Comparison of ENCODE assay signal across 8 cellular contexts in genomic region chr21:42002421-42002958, GRCh38. TPM values are rescaled to one million over a fixed set of nuclear protein-coding genes. Genes with fewer than 3 reads are reported as not detected.
DNase-seq lines count a peak whose midpoint lies in the region; ATAC-seq and TF ChIP-seq lines count a peak whose summit lies in the region.

No MANE protein-coding gene starts in this region.

- CTCF ChIA-PET in activated naive CD4-positive, alpha-beta T cell treated with anti-CD3 and anti-CD28 coated beads for 36 hours (lab: Charles Lee) = no interaction called here

- H3K27me3 Mint-ChIP-seq in activated naive CD4-positive, alpha-beta T cell treated with anti-CD3 and anti-CD28 coated beads for 36 hours (ENCODE audit: low read depth) = no peaks in the 10 kb centered on the region

- H3K36me3 ChIP-seq in colonic mucosa = no peaks in the 10 kb centered on the region

- peaks cover 40% of the 10 kb centered on the region for H3K36me3 Mint-ChIP-seq in activated naive CD4-positive, alpha-beta T cell treated with anti-CD3 and anti-CD28 coated beads for 36 hours (ENCODE audit: low read depth)

- peak; percentile 78 for ATAC-seq in GM21381 (IDR thresholded peaks at IDR 0.05; ENCODE audit: unreplicated experiment)

- intact Hi-C loops in activated naive CD4-positive, alpha-beta T cell treated with anti-CD3 and anti-CD28 coated beads for 36 hours (cut with micrococcal nuclease) = loop anchor here (1.0 to 10.0 kb wide), 8 partner anchors 8 to 402 kb away; partner anchors contain the start of genes PRDM15, UBASH3A and ZBTB21
- intact Hi-C loops in colonic mucosa (cut with DNase I) = no loop called here

- DNase-seq in AG10803 (ENCODE audit: low read depth) = peak; percentile 93
- DNase-seq in M059J (ENCODE audit: low read depth) = peak; percentile 94
- peak; percentile 89 for DNase-seq in activated naive CD4-positive, alpha-beta T cell treated with anti-CD3 and anti-CD28 coated beads for 36 hours
- peak; percentile 43 for DNase-seq in putamen (ENCODE audit: low spot score)
- no peak for DNase-seq in SW 1271 (lab: John Stamatoyannopoulos, UW)
- DNase-seq in colonic mucosa = no peak
- DNase-seq in COLO668 (lab: John Stamatoyannopoulos, UW; ENCODE audit: unreplicated experiment) = no peak

- peaks cover 62% of the 10 kb centered on the region for H3K4me1 Mint-ChIP-seq in activated naive CD4-positive, alpha-beta T cell treated with anti-CD3 and anti-CD28 coated beads for 36 hours (ENCODE audit: low read depth)

- peak overlapping the region; percentile 86 for H3K27ac Mint-ChIP-seq in activated naive CD4-positive, alpha-beta T cell treated with anti-CD3 and anti-CD28 coated beads for 36 hours

- H3K9ac ChIP-seq in colonic mucosa (ENCODE audit: low read depth in 2 of 2, low read length in 2 of 2) = no peak overlapping the region

- H3K9me3 Mint-ChIP-seq in activated naive CD4-positive, alpha-beta T cell treated with anti-CD3 and anti-CD28 coated beads for 36 hours = no peaks in the 10 kb centered on the region

- H3K27me3 ChIP-seq in colonic mucosa = no peaks in the 10 kb centered on the region

- H3K4me1 ChIP-seq in colonic mucosa = no peaks in the 10 kb centered on the region

- peak overlapping the region; percentile 27 for H3K4me3 Mint-ChIP-seq in activated naive CD4-positive, alpha-beta T cell treated with anti-CD3 and anti-CD28 coated beads for 36 hours

- H3K27ac ChIP-seq in colonic mucosa = no peak overlapping the region

- H3K4me3 ChIP-seq in AG10803 (ENCODE audit: low read length) (peak overlapping the region; percentile 15; the same call in 1 of the 2 replicates), colonic mucosa (no peak overlapping the region)

- no peaks in the 10 kb centered on the region for H3K9me3 ChIP-seq in colonic mucosa

- TF ChIP-seq CTCF in AG10803 (conservative IDR thresholded peaks at IDR 0.05; ENCODE audit: low read length) (no peak), colonic mucosa (IDR thresholded peaks at IDR 0.05) (no peak)

RNA-seq across cellular contexts. Expression of gene ZBTB21, which starts 7.7 kb away (rescaled TPM):
- 12.0 and 18.4 TPM in 2 replicates for total RNA-seq in M059J (2014; rRNA removed; shearing (Covaris generic))
- total RNA-seq in activated naive CD4-positive, alpha-beta T cell treated with anti-CD3 and anti-CD28 coated beads for 36 hours = 10 to 100 TPM; 27.8 to 28.0 TPM
- total RNA-seq in colonic mucosa = 10 to 100 TPM; 10.2 to 15.1 TPM

RNA-seq across cellular contexts. Expression of gene C2CD2, which starts 48.7 kb away (rescaled TPM):
- 13.2 and 32.1 TPM in 2 replicates for total RNA-seq in M059J (2014; rRNA removed; shearing (Covaris generic))
- 1 to 10 TPM; 6.9 to 7.3 TPM for total RNA-seq in activated naive CD4-positive, alpha-beta T cell treated with anti-CD3 and anti-CD28 coated beads for 36 hours
- 10 to 100 TPM; 13.3 to 16.1 TPM for total RNA-seq in colonic mucosa

Comparison
In these comparisons a context has a peak if more than half of its experiments do, and no peak if none do; other contexts are left out.
1. DNase-seq: peak in AG10803 (single experiment), M059J (single experiment), activated naive CD4-positive, alpha-beta T cell treated with anti-CD3 and anti-CD28 coated beads for 36 hours (single experiment) and putamen (single experiment); none in SW 1271 (0 of 2), colonic mucosa (single experiment) and COLO668 (single experiment).